8 cellular contexts compared by ENCODE assay signal in genomic region chr10:69179743-69180524, GRCh38.
A peak's percentile ranks its signal among the peaks of the same experiment; 100 is the strongest.
DNase-seq lines count a peak whose midpoint lies in the region; ATAC-seq lines count a peak whose summit lies in the region.

SUPV3L1 (plus strand) TSS chr10:69180234; CDS start chr10:69180292, 58 bp downstream.

- no peaks in the 10 kb centered on the region for H3K9me3 ChIP-seq in BLaER1

- no peaks in the 10 kb centered on the region for H3K27me3 ChIP-seq in BLaER1

- peak within 1 kb of the TSS; percentile 98 for H3K9ac ChIP-seq in BLaER1

- peaks cover 27% of the 10 kb centered on the region for H3K4me1 ChIP-seq in BLaER1

- peak within 1 kb of the TSS; percentile 98 for H3K4me2 ChIP-seq in BLaER1

- ATAC-seq in GM19324 (IDR thresholded peaks at IDR 0.05; ENCODE audit: low FRiP score, unreplicated experiment), result peak; percentile 89
- ATAC-seq in HG03469 (IDR thresholded peaks at IDR 0.05; ENCODE audit: unreplicated experiment), result peak; percentile 68

- peaks cover 25% of the 10 kb centered on the region for H3K36me3 ChIP-seq in BLaER1

- peak; percentile 94 for DNase-seq in NCI-H69 (lab: John Stamatoyannopoulos, UW)
- peak; percentile 78 to 88 for DNase-seq in activated CD4-positive, alpha-beta T cell treated with anti-CD3 and anti-CD28 coated beads, Interleukin-2, amount 50 U/mL, for 24 hours (ENCODE audit: low read depth in 1 of 2, low spot score in 1 of 2)
- peak; percentile 97 for DNase-seq in dedifferentiated amniotic fluid mesenchymal stem cell (ENCODE audit: extremely low spot score)
- peak; percentile 98 for DNase-seq in left kidney (ENCODE audit: low read depth, low spot score)
- DNase-seq in stimulated activated CD4-positive, alpha-beta T cell treated with anti-CD3 and anti-CD28 coated beads, Interleukin-2, amount 100 ng/mL, for 24 hours, result peak; percentile 86 to 87

- H3K4me3 ChIP-seq in BLaER1, result peak within 1 kb of the TSS; percentile 94

- peaks cover 46% of the 10 kb centered on the region for H4K20me1 ChIP-seq in BLaER1

- H3K27ac ChIP-seq in BLaER1, result peak within 1 kb of the TSS; percentile 96

Comparison
In these comparisons a context has a peak if more than half of its experiments do, and no peak if none do; other contexts are left out.
1. Peak in every context shown above with its lines: DNase-seq, ATAC-seq, H3K4me3 ChIP-seq and H3K27ac ChIP-seq.